ENCODE assay signal across 14 cellular contexts in the genomic region with DNA sequence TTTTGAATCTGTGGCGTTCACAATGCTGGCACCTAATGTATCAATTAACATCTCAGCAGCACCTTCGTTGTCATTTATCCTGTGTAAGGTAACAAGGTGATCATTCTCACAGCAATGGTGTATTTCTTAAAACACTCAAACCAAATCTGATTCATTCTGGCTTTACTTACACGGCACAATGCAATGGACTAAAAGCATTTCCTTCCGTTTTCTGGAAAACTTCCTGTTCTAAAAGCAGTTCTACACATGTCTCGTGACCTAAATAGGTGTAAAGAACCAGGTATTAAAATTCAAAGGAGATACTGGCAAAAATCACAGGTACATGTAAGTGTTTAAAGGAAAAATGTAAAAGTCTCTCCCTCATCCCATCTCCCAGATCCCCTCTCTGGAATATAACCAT.
"Had no signal": no experiment of that assay in that cellular context is flagged by ENCODE, and none has a peak within 500 bp of the region (broad histone marks: within the 10 kb centered on the region; RNA-seq: fewer than 3 reads in every experiment).

No MANE protein-coding gene starts in this region.

- H3K27me3 Mint-ChIP-seq: naive thymus-derived CD4-positive, alpha-beta T cell; stimulated activated naive B cell treated with anti-CD40 and anti-IgM and Interleukin-4, amounts not matched to agents 10 μg/mL and 1 μg/mL and 100 μg/mL, for 72 hours; stimulated activated naive CD8-positive, alpha-beta T cell treated with anti-CD3 and anti-CD28 coated beads, Interleukin-15, amount 100 ng/mL, for 72 hours had no signal

- H3K4me3 Mint-ChIP-seq: endodermal cell; naive thymus-derived CD4-positive, alpha-beta T cell; nephron progenitor cell; stimulated activated naive B cell treated with anti-CD40 and anti-IgM and Interleukin-4, amounts not matched to agents 10 μg/mL and 1 μg/mL and 100 μg/mL, for 72 hours; stimulated activated naive CD8-positive, alpha-beta T cell treated with anti-CD3 and anti-CD28 coated beads, Interleukin-15, amount 100 ng/mL, for 72 hours had no signal

- ATAC-seq: heart right ventricle; naive thymus-derived CD4-positive, alpha-beta T cell; stimulated activated naive B cell treated with anti-CD40 and anti-IgM and Interleukin-4, amounts not matched to agents 10 μg/mL and 1 μg/mL and 100 μg/mL, for 72 hours; stimulated activated naive CD8-positive, alpha-beta T cell treated with anti-CD3 and anti-CD28 coated beads, Interleukin-15, amount 100 ng/mL, for 72 hours had no signal

- H3K4me1 Mint-ChIP-seq: endodermal cell; nephron progenitor cell; stimulated activated naive B cell treated with anti-CD40 and anti-IgM and Interleukin-4, amounts not matched to agents 10 μg/mL and 1 μg/mL and 100 μg/mL, for 72 hours; stimulated activated naive CD8-positive, alpha-beta T cell treated with anti-CD3 and anti-CD28 coated beads, Interleukin-15, amount 100 ng/mL, for 72 hours had no signal

- H3K27ac Mint-ChIP-seq: endodermal cell; nephron progenitor cell; stimulated activated naive B cell treated with anti-CD40 and anti-IgM and Interleukin-4, amounts not matched to agents 10 μg/mL and 1 μg/mL and 100 μg/mL, for 72 hours; stimulated activated naive CD8-positive, alpha-beta T cell treated with anti-CD3 and anti-CD28 coated beads, Interleukin-15, amount 100 ng/mL, for 72 hours had no signal

- H3K9me3 Mint-ChIP-seq: endodermal cell; naive thymus-derived CD4-positive, alpha-beta T cell; nephron progenitor cell; stimulated activated naive B cell treated with anti-CD40 and anti-IgM and Interleukin-4, amounts not matched to agents 10 μg/mL and 1 μg/mL and 100 μg/mL, for 72 hours; stimulated activated naive CD8-positive, alpha-beta T cell treated with anti-CD3 and anti-CD28 coated beads, Interleukin-15, amount 100 ng/mL, for 72 hours had no signal

- DNase-seq: endodermal cell; heart right ventricle; hypothalamus; kidney glomerular epithelial cell; mammary epithelial cell; naive thymus-derived CD4-positive, alpha-beta T cell; nephron progenitor cell; posterior cingulate gyrus; sigmoid colon; stimulated activated CD4-positive, alpha-beta T cell treated with anti-CD3 and anti-CD28 coated beads, Interleukin-2, amount 100 ng/mL, for 24 hours; stimulated activated CD4-positive, alpha-beta T cell treated with anti-CD3 and anti-CD28 coated beads, Interleukin-4, amount 100 ng/mL, for 4 hours; stimulated activated naive B cell treated with anti-CD40 and anti-IgM and Interleukin-4, amounts not matched to agents 10 μg/mL and 1 μg/mL and 100 μg/mL, for 72 hours; stimulated activated naive CD8-positive, alpha-beta T cell treated with anti-CD3 and anti-CD28 coated beads, Interleukin-15, amount 100 ng/mL, for 72 hours; substantia nigra had no signal
